In the genomic region with DNA sequence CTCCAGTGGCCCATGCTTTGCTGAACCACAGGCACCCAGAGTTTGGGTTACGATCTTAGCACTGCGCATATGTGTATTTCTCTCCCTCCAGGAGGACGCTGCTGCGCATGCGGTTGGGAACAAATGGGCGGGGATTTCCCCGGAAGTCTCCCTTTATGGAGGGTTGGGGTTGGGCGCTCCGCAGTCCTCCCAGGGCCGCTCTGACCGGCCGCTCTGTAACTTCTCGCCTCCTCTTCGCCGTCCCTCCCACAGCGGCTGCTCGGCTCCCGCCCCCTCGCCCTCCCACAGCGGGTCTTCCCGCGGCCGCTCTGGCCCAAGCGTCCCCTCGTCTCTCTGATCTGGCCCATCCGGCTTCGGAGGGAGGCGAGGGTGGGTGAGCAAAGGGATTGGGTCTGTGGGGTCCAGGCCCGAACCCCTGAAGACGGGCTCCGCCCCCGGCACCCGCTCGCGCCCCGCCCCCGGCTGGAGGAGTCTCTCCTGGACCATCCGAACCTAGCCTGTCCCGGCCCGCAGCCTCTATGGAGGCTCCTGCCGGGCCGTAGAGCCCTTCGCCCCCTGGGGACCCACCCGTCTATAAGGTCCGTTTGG, we compare ENCODE assay signal across 8 cellular contexts. TPM values are rescaled to one million over a fixed set of nuclear protein-coding genes. Genes with fewer than 3 reads are reported as not detected.
DNase-seq lines count a peak whose midpoint lies in the region; ATAC-seq and TF ChIP-seq lines count a peak whose summit lies in the region.

A gene with protein sequence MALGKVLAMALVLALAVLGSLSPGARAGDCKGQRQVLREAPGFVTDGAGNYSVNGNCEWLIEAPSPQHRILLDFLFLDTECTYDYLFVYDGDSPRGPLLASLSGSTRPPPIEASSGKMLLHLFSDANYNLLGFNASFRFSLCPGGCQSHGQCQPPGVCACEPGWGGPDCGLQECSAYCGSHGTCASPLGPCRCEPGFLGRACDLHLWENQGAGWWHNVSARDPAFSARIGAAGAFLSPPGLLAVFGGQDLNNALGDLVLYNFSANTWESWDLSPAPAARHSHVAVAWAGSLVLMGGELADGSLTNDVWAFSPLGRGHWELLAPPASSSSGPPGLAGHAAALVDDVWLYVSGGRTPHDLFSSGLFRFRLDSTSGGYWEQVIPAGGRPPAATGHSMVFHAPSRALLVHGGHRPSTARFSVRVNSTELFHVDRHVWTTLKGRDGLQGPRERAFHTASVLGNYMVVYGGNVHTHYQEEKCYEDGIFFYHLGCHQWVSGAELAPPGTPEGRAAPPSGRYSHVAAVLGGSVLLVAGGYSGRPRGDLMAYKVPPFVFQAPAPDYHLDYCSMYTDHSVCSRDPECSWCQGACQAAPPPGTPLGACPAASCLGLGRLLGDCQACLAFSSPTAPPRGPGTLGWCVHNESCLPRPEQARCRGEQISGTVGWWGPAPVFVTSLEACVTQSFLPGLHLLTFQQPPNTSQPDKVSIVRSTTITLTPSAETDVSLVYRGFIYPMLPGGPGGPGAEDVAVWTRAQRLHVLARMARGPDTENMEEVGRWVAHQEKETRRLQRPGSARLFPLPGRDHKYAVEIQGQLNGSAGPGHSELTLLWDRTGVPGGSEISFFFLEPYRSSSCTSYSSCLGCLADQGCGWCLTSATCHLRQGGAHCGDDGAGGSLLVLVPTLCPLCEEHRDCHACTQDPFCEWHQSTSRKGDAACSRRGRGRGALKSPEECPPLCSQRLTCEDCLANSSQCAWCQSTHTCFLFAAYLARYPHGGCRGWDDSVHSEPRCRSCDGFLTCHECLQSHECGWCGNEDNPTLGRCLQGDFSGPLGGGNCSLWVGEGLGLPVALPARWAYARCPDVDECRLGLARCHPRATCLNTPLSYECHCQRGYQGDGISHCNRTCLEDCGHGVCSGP (N-terminal part only) (plus strand): TSS at position 328 of the 588 bp plus-strand sequence. CDS start 609 bp downstream, outside the sequence.

- DNase-seq in ELF-1 (ENCODE audit: low read depth, low spot score): peak; percentile 100
- peak; percentile 90 for DNase-seq in GOT3 (lab: John Stamatoyannopoulos, UW)
- peak; percentile 86 for DNase-seq in LNCaP clone FGC (ENCODE audit: low read depth)
- peak; percentile 98 for DNase-seq in RWPE1 (ENCODE audit: low spot score)
- DNase-seq in activated effector memory CD4-positive, alpha-beta T cell treated with Interleukin-2 at 50 U/mL for 16 hours: peak; percentile 99
- peak; percentile 99 for DNase-seq in fibroblast of pulmonary artery (ENCODE audit: low read depth)
- peak; percentile 99 for DNase-seq in natural killer cell treated with Interleukin-12 subunit alpha and Interleukin-12 subunit beta and Interleukin-15 and Interleukin-18, amount 100 ng/mL, for 72 hours (ENCODE audit: low spot score)
- peak; percentile 98 for DNase-seq in stimulated activated naive CD8-positive, alpha-beta T cell treated with anti-CD3 and anti-CD28 coated beads, Interleukin-15, Interleukin-2, amounts not matched to agents 100 U/mL and 50 U/mL, for 24 hours

- H3K36me3 Mint-ChIP-seq in natural killer cell treated with Interleukin-12 subunit alpha and Interleukin-12 subunit beta and Interleukin-15 and Interleukin-18, amount 100 ng/mL, for 72 hours: peaks cover 5% of the 10 kb centered on the region

- H3K4me3 ChIP-seq in LNCaP clone FGC (ENCODE audit: low read depth, low read length) (peak within 1 kb of the TSS; percentile 72), fibroblast of pulmonary artery (replicated peaks; ENCODE audit: low read depth, low read length) (peak within 1 kb of the TSS; percentile 88)

- H3K27ac Mint-ChIP-seq in natural killer cell treated with Interleukin-12 subunit alpha and Interleukin-12 subunit beta and Interleukin-15 and Interleukin-18, amount 100 ng/mL, for 72 hours: peak within 1 kb of the TSS; percentile 73 to 96

- ATAC-seq in natural killer cell treated with Interleukin-12 subunit alpha and Interleukin-12 subunit beta and Interleukin-15 and Interleukin-18, amount 100 ng/mL, for 72 hours: peak; percentile 97
- ATAC-seq in stimulated activated naive CD8-positive, alpha-beta T cell treated with anti-CD3 and anti-CD28 coated beads, Interleukin-15, Interleukin-2, amounts not matched to agents 100 U/mL and 50 U/mL, for 24 hours: peak; percentile 96

- POLR2A ChIA-PET in RWPE1 (lab: Yijun Ruan, JAX; ENCODE audit: low non-redundant PET): no interaction called here

- CTCF ChIA-PET in RWPE1 (lab: Yijun Ruan, JAX): no interaction called here

- peak within 1 kb of the TSS; percentile 78 for H3K27ac ChIP-seq in RWPE1

- H3K27me3 Mint-ChIP-seq in natural killer cell treated with Interleukin-12 subunit alpha and Interleukin-12 subunit beta and Interleukin-15 and Interleukin-18, amount 100 ng/mL, for 72 hours: peaks cover 7 to 10% of the 10 kb centered on the region in 2 donors

- H3K4me3 Mint-ChIP-seq in natural killer cell treated with Interleukin-12 subunit alpha and Interleukin-12 subunit beta and Interleukin-15 and Interleukin-18, amount 100 ng/mL, for 72 hours: peak within 1 kb of the TSS; percentile 94

- TF ChIP-seq CTCF in LNCaP clone FGC (IDR thresholded peaks at IDR 0.05; ENCODE audit: control insufficient read depth, extremely low read depth, insufficient read depth): peak; percentile 76
- TF ChIP-seq CTCF in RWPE1 (conservative IDR thresholded peaks at IDR 0.05; ENCODE audit: low read depth): peak; percentile 86; the same call in 1 of the 2 replicates
- TF ChIP-seq CTCF in fibroblast of pulmonary artery (IDR thresholded peaks at IDR 0.05; ENCODE audit: low read length, missing control alignments): peak; percentile 98

- no peaks in the 10 kb centered on the region for H3K9me3 Mint-ChIP-seq in natural killer cell treated with Interleukin-12 subunit alpha and Interleukin-12 subunit beta and Interleukin-15 and Interleukin-18, amount 100 ng/mL, for 72 hours

- peaks cover 25% of the 10 kb centered on the region in 2 donors for H3K4me1 Mint-ChIP-seq in natural killer cell treated with Interleukin-12 subunit alpha and Interleukin-12 subunit beta and Interleukin-15 and Interleukin-18, amount 100 ng/mL, for 72 hours (ENCODE audit: low read depth in 2 of 2)

RNA-seq across cellular contexts. Expression of the gene that starts here (rescaled TPM):
- total RNA-seq in natural killer cell treated with Interleukin-12 subunit alpha and Interleukin-12 subunit beta and Interleukin-15 and Interleukin-18, amount 100 ng/mL, for 72 hours: 10 to 100 TPM; 12.1 to 20.1 TPM

Comparison
In these comparisons a context has a peak if more than half of its experiments do, and no peak if none do; other contexts are left out.
1. Peak in every context shown above with its lines: DNase-seq, ATAC-seq, H3K4me3 ChIP-seq and H3K27ac ChIP-seq.